Comparison of ENCODE assay signal across 28 cellular contexts in genomic region chr19:7638802-7639465, GRCh38. TPM values are rescaled to one million over a fixed set of nuclear protein-coding genes. Genes with fewer than 3 reads are reported as not detected.
A peak's percentile ranks its signal among the peaks of the same experiment; 100 is the strongest.
DNase-seq lines count a peak whose midpoint lies in the region; ATAC-seq and TF ChIP-seq lines count a peak whose summit lies in the region.
"Had no signal": no experiment of that assay in that cellular context is flagged by ENCODE, and none has a peak within 500 bp of the region (broad histone marks: within the 10 kb centered on the region; RNA-seq: fewer than 3 reads in every experiment).

No MANE protein-coding gene starts in this region.

- TF ChIP-seq CTCF in 22Rv1 (IDR thresholded peaks at IDR 0.05) = no peak
- TF ChIP-seq CTCF in glutamatergic neuron (IDR thresholded peaks at IDR 0.05; ENCODE audit: partially characterized antibody, unreplicated experiment) = no peak

- ATAC-seq in CD4-positive, CD25-positive, alpha-beta regulatory T cell (ENCODE audit: low read depth in 2 of 2) = no peak
- no peak for ATAC-seq in HG02623 (IDR thresholded peaks at IDR 0.05; ENCODE audit: unreplicated experiment)
- ATAC-seq: stimulated activated naive CD8-positive, alpha-beta T cell treated with anti-CD3 and anti-CD28 coated beads, Interleukin-15, amount 100 ng/mL, for 72 hours had no signal

- H3K9me3 ChIP-seq in CD4-positive, CD25-positive, alpha-beta regulatory T cell (ENCODE audit: control insufficient read depth in 2 of 2, low read length in 2 of 2) = no peaks in the 10 kb centered on the region
- H3K9me3 ChIP-seq: colonic mucosa, prostate gland, transverse colon had no signal

- H3K27ac ChIP-seq in 22Rv1 = peak overlapping the region; percentile 71; the same call in 1 of the 2 replicates
- no peak overlapping the region for H3K27ac ChIP-seq in CD4-positive, CD25-positive, alpha-beta regulatory T cell (ENCODE audit: insufficient read depth, low read length, poor library complexity, severe bottlenecking)
- H3K27ac ChIP-seq: colonic mucosa, KMS-11, prostate gland, transverse colon had no signal

- H3K36me3 Mint-ChIP-seq in CD4-positive, CD25-positive, alpha-beta regulatory T cell = peaks cover 11% of the 10 kb centered on the region
- H3K36me3 Mint-ChIP-seq in glutamatergic neuron (ENCODE audit: unreplicated experiment) = no peaks in the 10 kb centered on the region
- H3K36me3 Mint-ChIP-seq: brain had no signal

- H3K4me1 Mint-ChIP-seq in CD4-positive, CD25-positive, alpha-beta regulatory T cell = peaks cover 0 to 57% (median 19%) of the 10 kb centered on the region in 4 donors
- H3K4me1 Mint-ChIP-seq in glutamatergic neuron (ENCODE audit: low read depth, unreplicated experiment) = peaks cover 15% of the 10 kb centered on the region
- H3K4me1 Mint-ChIP-seq: brain had no signal

- no peak overlapping the region for H3K4me3 ChIP-seq in CD4-positive, CD25-positive, alpha-beta regulatory T cell (ENCODE audit: low read depth, low read length)
- H3K4me3 ChIP-seq: colonic mucosa, prostate gland, transverse colon had no signal

- no peaks in the 10 kb centered on the region for H3K27me3 Mint-ChIP-seq in CD4-positive, CD25-positive, alpha-beta regulatory T cell
- H3K27me3 Mint-ChIP-seq in glutamatergic neuron (ENCODE audit: unreplicated experiment) = peaks cover 18% of the 10 kb centered on the region
- H3K27me3 Mint-ChIP-seq: activated naive CD8-positive, alpha-beta T cell; stimulated activated naive CD8-positive, alpha-beta T cell treated with anti-CD3 and anti-CD28 coated beads, Interleukin-15, amount 100 ng/mL, for 72 hours had no signal

- peaks cover 34% of the 10 kb centered on the region for H3K4me1 ChIP-seq in CD4-positive, CD25-positive, alpha-beta regulatory T cell (ENCODE audit: control insufficient read depth, insufficient read depth, low read length, poor library complexity, severe bottlenecking)
- H3K4me1 ChIP-seq: colonic mucosa, prostate gland had no signal

- H3K9me3 Mint-ChIP-seq in CD4-positive, CD25-positive, alpha-beta regulatory T cell = no peaks in the 10 kb centered on the region
- H3K9me3 Mint-ChIP-seq in glutamatergic neuron (ENCODE audit: unreplicated experiment) = peaks cover 15% of the 10 kb centered on the region
- H3K9me3 Mint-ChIP-seq: brain had no signal

- H3K27me3 ChIP-seq in CD4-positive, CD25-positive, alpha-beta regulatory T cell (ENCODE audit: control insufficient read depth, insufficient read depth, low read length) = no peaks in the 10 kb centered on the region
- H3K27me3 ChIP-seq: colonic mucosa had no signal

- peak overlapping the region in 2 of 3 donors; percentile 59 to 83 for H3K27ac Mint-ChIP-seq in CD4-positive, CD25-positive, alpha-beta regulatory T cell
- H3K27ac Mint-ChIP-seq in glutamatergic neuron (ENCODE audit: unreplicated experiment) = peak overlapping the region; percentile 95
- H3K27ac Mint-ChIP-seq: activated naive CD8-positive, alpha-beta T cell; brain had no signal

- no peak for DNase-seq in CD4-positive, CD25-positive, alpha-beta regulatory T cell
- DNase-seq in NCI-H82 treated with DMSO at 0.1 percent for 48 hours (lab: John Stamatoyannopoulos, UW; ENCODE audit: unreplicated experiment) = peak; percentile 67
- no peak for DNase-seq in glutamatergic neuron
- DNase-seq in NCI-H226 = no peak
- no peak for DNase-seq in NCI-H2227 treated with DMSO at 0.1 percent for 48 hours (lab: John Stamatoyannopoulos, UW)
- DNase-seq in NCI-H1694 (lab: John Stamatoyannopoulos, UW) = no peak
- DNase-seq: activated CD4-positive, CD25-positive, alpha-beta regulatory T cell treated with anti-CD3 and anti-CD28 coated beads, Interleukin-2, amount 50 U/mL, for 72 hours; activated CD8-positive, alpha-beta memory T cell treated with anti-CD3 and anti-CD28 coated beads, Interleukin-2, amount 50 U/mL, for 4 hours; Calu3; colonic mucosa; foreskin fibroblast; GOT3; hypothalamus; kidney; mammary epithelial cell; NCI-H1092; NCI-H2081 treated with DMSO at 0.1 percent for 48 hours; SIG-M5; stimulated activated naive CD8-positive, alpha-beta T cell treated with anti-CD3 and anti-CD28 coated beads, Interleukin-15, amount 100 ng/mL, for 72 hours; T-helper 9 cell; transverse colon had no signal

- H3K4me3 Mint-ChIP-seq in CD4-positive, CD25-positive, alpha-beta regulatory T cell = peak overlapping the region; percentile 37 to 94 (median 60)
- peak overlapping the region; percentile 74 for H3K4me3 Mint-ChIP-seq in glutamatergic neuron (ENCODE audit: unreplicated experiment)

- peaks cover 10% of the 10 kb centered on the region for H3K36me3 ChIP-seq in CD4-positive, CD25-positive, alpha-beta regulatory T cell (ENCODE audit: control insufficient read depth, insufficient read depth, low read length)
- H3K36me3 ChIP-seq: colonic mucosa, prostate gland, transverse colon had no signal

RNA-seq across cellular contexts. Expression of gene STXBP2, which starts 2.0 kb away (rescaled TPM):
- 253 TPM for total RNA-seq in CD4-positive, CD25-positive, alpha-beta regulatory T cell
- polyA plus RNA-seq in CD4-positive, CD25-positive, alpha-beta regulatory T cell = 100 to 1,000 TPM in 1 of 4 donors, 10 to 100 TPM in 3; 57.5 to 105 (median 86.7) TPM
- total RNA-seq in glutamatergic neuron (ENCODE audit: unreplicated experiment) = 32.8 TPM

RNA-seq across cellular contexts. Expression of gene PCP2, which starts 5.4 kb away (rescaled TPM):
- 2.4 TPM for total RNA-seq in CD4-positive, CD25-positive, alpha-beta regulatory T cell
- under 1 TPM in 2 of 4 donors, not detected in 2; 0.44 to 0.86 TPM for polyA plus RNA-seq in CD4-positive, CD25-positive, alpha-beta regulatory T cell
- not detected for total RNA-seq in glutamatergic neuron (ENCODE audit: unreplicated experiment)
- total RNA-seq: Calu3, skeletal muscle tissue had no signal
- polyA plus RNA-seq: mammary epithelial cell had no signal

RNA-seq across cellular contexts. Expression of gene PET100, which starts 9.3 kb away (rescaled TPM):
- 116 TPM for total RNA-seq in CD4-positive, CD25-positive, alpha-beta regulatory T cell
- polyA plus RNA-seq in CD4-positive, CD25-positive, alpha-beta regulatory T cell = 100 to 1,000 TPM; 236 to 500 (median 308) TPM
- total RNA-seq in glutamatergic neuron (ENCODE audit: unreplicated experiment) = 186 TPM

RNA-seq across cellular contexts. Expression of gene XAB2, which starts 9.6 kb away (rescaled TPM):
- total RNA-seq in CD4-positive, CD25-positive, alpha-beta regulatory T cell = 62.5 TPM
- 10 to 100 TPM in 2 of 4 donors, 1 to 10 TPM in 2; 7.7 to 26.8 (median 10.0) TPM for polyA plus RNA-seq in CD4-positive, CD25-positive, alpha-beta regulatory T cell
- total RNA-seq in glutamatergic neuron (ENCODE audit: unreplicated experiment) = 32.8 TPM

RNA-seq across cellular contexts. Expression of gene RETN, which starts 29.9 kb away (rescaled TPM):
- total RNA-seq in CD4-positive, CD25-positive, alpha-beta regulatory T cell = not detected
- not detected for polyA plus RNA-seq in CD4-positive, CD25-positive, alpha-beta regulatory T cell
- total RNA-seq in glutamatergic neuron (ENCODE audit: unreplicated experiment) = not detected
- total RNA-seq: Calu3, colonic mucosa, mammary epithelial cell, prostate gland, transverse colon had no signal
- polyA plus RNA-seq: mammary epithelial cell had no signal
